1 cellular context compared by ENCODE assay signal in genomic region chr9:95047452-95048224, GRCh38.
TF ChIP-seq lines count a peak whose summit lies in the region.

No MANE protein-coding gene starts in this region.

TF ChIP-seq in HepG2, 621 proteins besides CTCF, POLR2A, EP300 and RAD21 (continued from another document):
- TF ChIP-seq, protein P1, sequence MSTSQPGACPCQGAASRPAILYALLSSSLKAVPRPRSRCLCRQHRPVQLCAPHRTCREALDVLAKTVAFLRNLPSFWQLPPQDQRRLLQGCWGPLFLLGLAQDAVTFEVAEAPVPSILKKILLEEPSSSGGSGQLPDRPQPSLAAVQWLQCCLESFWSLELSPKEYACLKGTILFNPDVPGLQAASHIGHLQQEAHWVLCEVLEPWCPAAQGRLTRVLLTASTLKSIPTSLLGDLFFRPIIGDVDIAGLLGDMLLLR (CRISPR knock-in tag; IDR thresholded peaks at IDR 0.05), result no peak
- no peak for TF ChIP-seq ZNF772 (CRISPR knock-in tag; IDR thresholded peaks at IDR 0.05)
